In the genomic region with DNA sequence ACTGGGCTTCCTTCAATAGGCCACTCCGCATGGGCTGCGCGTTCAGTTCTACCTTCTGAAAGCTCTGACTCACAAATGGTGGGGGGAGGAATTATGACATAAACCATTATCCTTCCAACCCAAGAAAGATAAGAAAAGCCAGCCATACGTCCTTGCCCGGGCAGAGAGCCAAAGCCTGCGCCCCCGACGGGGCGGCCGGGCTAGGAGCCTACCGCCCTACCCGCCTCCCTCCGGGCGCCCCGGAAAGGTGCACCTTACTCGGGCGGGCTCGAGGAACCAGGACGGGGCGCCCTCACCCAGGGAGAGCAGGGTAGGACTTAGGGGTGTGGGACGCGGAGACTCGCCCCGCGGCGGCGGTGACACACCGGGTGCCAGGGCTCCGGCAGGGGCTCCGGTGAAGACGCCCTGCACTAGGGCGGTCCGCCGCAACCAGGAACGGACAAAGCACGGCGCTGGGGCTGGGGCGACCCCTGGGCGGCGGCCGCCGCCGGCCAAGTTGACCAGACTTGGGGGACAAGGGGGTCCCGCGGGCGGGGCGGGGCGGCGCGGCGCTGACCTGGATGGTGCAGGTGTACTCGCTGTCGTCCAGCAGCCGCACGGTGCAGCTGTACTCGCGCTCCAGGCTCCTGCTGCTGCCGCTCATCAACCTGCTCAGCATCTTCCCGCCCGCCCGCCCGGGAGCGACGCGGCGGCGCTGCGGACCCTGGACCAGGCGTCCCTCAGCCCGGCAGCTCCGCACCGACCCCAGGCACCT, we compare ENCODE assay signal across 1 cellular context.
TF ChIP-seq lines count a peak whose summit lies in the region.

No MANE protein-coding gene starts in this region.

TF ChIP-seq in SK-N-SH, 30 proteins besides CTCF, POLR2A, EP300 and RAD21 (continued from another document):
- TF ChIP-seq, protein P1, sequence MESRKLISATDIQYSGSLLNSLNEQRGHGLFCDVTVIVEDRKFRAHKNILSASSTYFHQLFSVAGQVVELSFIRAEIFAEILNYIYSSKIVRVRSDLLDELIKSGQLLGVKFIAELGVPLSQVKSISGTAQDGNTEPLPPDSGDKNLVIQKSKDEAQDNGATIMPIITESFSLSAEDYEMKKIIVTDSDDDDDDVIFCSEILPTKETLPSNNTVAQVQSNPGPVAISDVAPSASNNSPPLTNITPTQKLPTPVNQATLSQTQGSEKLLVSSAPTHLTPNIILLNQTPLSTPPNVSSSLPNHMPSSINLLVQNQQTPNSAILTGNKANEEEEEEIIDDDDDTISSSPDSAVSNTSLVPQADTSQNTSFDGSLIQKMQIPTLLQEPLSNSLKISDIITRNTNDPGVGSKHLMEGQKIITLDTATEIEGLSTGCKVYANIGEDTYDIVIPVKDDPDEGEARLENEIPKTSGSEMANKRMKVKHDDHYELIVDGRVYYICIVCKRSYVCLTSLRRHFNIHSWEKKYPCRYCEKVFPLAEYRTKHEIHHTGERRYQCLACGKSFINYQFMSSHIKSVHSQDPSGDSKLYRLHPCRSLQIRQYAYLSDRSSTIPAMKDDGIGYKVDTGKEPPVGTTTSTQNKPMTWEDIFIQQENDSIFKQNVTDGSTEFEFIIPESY (IDR thresholded peaks at IDR 0.05; ENCODE audit: borderline replicate concordance, low read depth), result no peak
- TF ChIP-seq TCF12 (IDR thresholded peaks at IDR 0.05), result peak; percentile 86
- peak; percentile 90 for TF ChIP-seq NFIC (IDR thresholded peaks at IDR 0.05; ENCODE audit: borderline replicate concordance)
- peak; percentile 48; the same call in 1 of the 2 replicates for TF ChIP-seq GATA2 (CRISPR knock-in tag; IDR thresholded peaks at IDR 0.05)
- no peak for TF ChIP-seq FOXJ3 (CRISPR knock-in tag; IDR thresholded peaks at IDR 0.05)
- peak; percentile 86 for TF ChIP-seq FOSL2 (IDR thresholded peaks at IDR 0.05; ENCODE audit: borderline replicate concordance, low read depth)
- TF ChIP-seq JUND (IDR thresholded peaks at IDR 0.05), result peak; percentile 75
- TF ChIP-seq RCOR1 (IDR thresholded peaks at IDR 0.05; ENCODE audit: low read length), result no peak
- peak; percentile 9; the same call in 1 of the 2 replicates for TF ChIP-seq SMC3 (IDR thresholded peaks at IDR 0.05; ENCODE audit: low read depth, low read length)
- TF ChIP-seq, protein P2, sequence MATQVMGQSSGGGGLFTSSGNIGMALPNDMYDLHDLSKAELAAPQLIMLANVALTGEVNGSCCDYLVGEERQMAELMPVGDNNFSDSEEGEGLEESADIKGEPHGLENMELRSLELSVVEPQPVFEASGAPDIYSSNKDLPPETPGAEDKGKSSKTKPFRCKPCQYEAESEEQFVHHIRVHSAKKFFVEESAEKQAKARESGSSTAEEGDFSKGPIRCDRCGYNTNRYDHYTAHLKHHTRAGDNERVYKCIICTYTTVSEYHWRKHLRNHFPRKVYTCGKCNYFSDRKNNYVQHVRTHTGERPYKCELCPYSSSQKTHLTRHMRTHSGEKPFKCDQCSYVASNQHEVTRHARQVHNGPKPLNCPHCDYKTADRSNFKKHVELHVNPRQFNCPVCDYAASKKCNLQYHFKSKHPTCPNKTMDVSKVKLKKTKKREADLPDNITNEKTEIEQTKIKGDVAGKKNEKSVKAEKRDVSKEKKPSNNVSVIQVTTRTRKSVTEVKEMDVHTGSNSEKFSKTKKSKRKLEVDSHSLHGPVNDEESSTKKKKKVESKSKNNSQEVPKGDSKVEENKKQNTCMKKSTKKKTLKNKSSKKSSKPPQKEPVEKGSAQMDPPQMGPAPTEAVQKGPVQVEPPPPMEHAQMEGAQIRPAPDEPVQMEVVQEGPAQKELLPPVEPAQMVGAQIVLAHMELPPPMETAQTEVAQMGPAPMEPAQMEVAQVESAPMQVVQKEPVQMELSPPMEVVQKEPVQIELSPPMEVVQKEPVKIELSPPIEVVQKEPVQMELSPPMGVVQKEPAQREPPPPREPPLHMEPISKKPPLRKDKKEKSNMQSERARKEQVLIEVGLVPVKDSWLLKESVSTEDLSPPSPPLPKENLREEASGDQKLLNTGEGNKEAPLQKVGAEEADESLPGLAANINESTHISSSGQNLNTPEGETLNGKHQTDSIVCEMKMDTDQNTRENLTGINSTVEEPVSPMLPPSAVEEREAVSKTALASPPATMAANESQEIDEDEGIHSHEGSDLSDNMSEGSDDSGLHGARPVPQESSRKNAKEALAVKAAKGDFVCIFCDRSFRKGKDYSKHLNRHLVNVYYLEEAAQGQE (IDR thresholded peaks at IDR 0.05; ENCODE audit: low read depth, low read length), result peak; percentile 33; the same call in 1 of the 2 replicates
- TF ChIP-seq MEF2A (IDR thresholded peaks at IDR 0.05; ENCODE audit: borderline replicate concordance, low read depth), result no peak
